Comparison of ENCODE assay signal across 16 cellular contexts in the genomic region with DNA sequence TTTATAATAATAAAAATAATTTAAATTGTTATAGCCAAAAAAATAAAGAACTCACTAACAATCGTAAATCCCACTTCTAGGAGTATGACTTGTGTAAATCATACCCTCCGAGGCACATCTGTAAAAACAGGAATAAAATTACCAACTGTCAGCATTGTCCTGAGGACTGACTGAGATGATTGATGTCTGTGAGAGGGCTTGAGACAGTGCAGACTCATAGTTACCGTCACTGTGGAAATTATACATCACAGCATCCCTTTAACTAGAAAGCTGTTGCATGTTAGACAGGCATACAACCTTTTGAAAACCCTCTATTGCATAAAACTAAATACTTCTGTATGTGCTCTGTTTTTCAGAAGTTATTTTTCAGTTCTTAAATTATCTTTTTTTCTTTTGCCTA. TPM values are rescaled to one million over a fixed set of nuclear protein-coding genes. Genes with fewer than 3 reads are reported as not detected.
DNase-seq lines count a peak whose midpoint lies in the region; ATAC-seq and TF ChIP-seq lines count a peak whose summit lies in the region.
"Had no signal": no experiment of that assay in that cellular context is flagged by ENCODE, and none has a peak within 500 bp of the region (broad histone marks: within the 10 kb centered on the region; RNA-seq: fewer than 3 reads in every experiment).

No MANE protein-coding gene starts in this region.

- peaks cover 6% of the 10 kb centered on the region for H3K4me1 Mint-ChIP-seq in activated naive CD4-positive, alpha-beta T cell treated with anti-CD3 and anti-CD28 coated beads, Interleukin-2, amount 10 ng/mL, durations not matched to agents 7 days and 5 days

- H3K27me3 ChIP-seq in adipocyte (replicated peaks; ENCODE audit: control insufficient read depth, insufficient read depth, low read length) (no peaks in the 10 kb centered on the region), uterus (no peaks in the 10 kb centered on the region)
- H3K27me3 ChIP-seq: BLaER1 treated with 17β-estradiol and CSF1 and Interleukin-3, amounts not matched to agents 10 nM and 100 nM; left lung; spleen had no signal

- no peaks in the 10 kb centered on the region for H3K36me3 Mint-ChIP-seq in activated naive CD4-positive, alpha-beta T cell treated with anti-CD3 and anti-CD28 coated beads, Interleukin-2, amount 50 U/mL, for 72 hours
- H3K36me3 Mint-ChIP-seq in activated naive CD4-positive, alpha-beta T cell treated with anti-CD3 and anti-CD28 coated beads, Interleukin-2, amount 10 ng/mL, durations not matched to agents 7 days and 5 days = peaks cover 2% of the 10 kb centered on the region
- H3K36me3 Mint-ChIP-seq: T-cell had no signal

- CTCF ChIA-PET in activated naive CD4-positive, alpha-beta T cell treated with anti-CD3 and anti-CD28 coated beads, Interleukin-2, amount 10 ng/mL, durations not matched to agents 7 days and 5 days (lab: Charles Lee) = interaction anchor here (0.6 kb wide), 1 partner anchor 155 kb away, joined by 3 read pairs; no protein-coding TSS in a partner anchor

- peak overlapping the region; percentile 3 for H3K9ac ChIP-seq in adipocyte (ENCODE audit: low read length)
- H3K9ac ChIP-seq: BLaER1 treated with 17β-estradiol and CSF1 and Interleukin-3, amounts not matched to agents 10 nM and 100 nM had no signal

- no peak overlapping the region for H3K27ac Mint-ChIP-seq in activated naive CD4-positive, alpha-beta T cell treated with anti-CD3 and anti-CD28 coated beads, Interleukin-2, amount 50 U/mL, for 72 hours
- no peak overlapping the region for H3K27ac Mint-ChIP-seq in activated naive CD4-positive, alpha-beta T cell treated with anti-CD3 and anti-CD28 coated beads, Interleukin-2, amount 10 ng/mL, durations not matched to agents 7 days and 5 days
- H3K27ac Mint-ChIP-seq: T-cell had no signal

- peak; percentile 21 for DNase-seq in NCI-H510A treated with DMSO at 0.1 percent for 48 hours (lab: John Stamatoyannopoulos, UW)
- no peak for DNase-seq in NCI-H510A (lab: John Stamatoyannopoulos, UW)
- DNase-seq in activated naive CD4-positive, alpha-beta T cell treated with anti-CD3 and anti-CD28 coated beads, Interleukin-2, amount 50 U/mL, for 72 hours (ENCODE audit: low spot score in 2 of 2) = no peak
- no peak for DNase-seq in activated naive CD4-positive, alpha-beta T cell treated with anti-CD3 and anti-CD28 coated beads, Interleukin-2, amount 10 ng/mL, durations not matched to agents 7 days and 5 days
- DNase-seq in adipocyte (ENCODE audit: low read depth) = no peak
- DNase-seq in uterus = no peak
- DNase-seq in ureter (ENCODE audit: low spot score) = no peak
- DNase-seq in anterior cingulate cortex (lab: John Stamatoyannopoulos, UW) = no peak
- DNase-seq: erythroblast; Kasumi-1; left lung; NK-92 treated with Interleukin-12 subunit alpha and Interleukin-12 subunit beta, amount 100 ng/mL, for 24 hours; spleen; T-cell had no signal

- TF ChIP-seq POLR2A in uterus (IDR thresholded peaks at IDR 0.05) = no peak

- H3K4me1 ChIP-seq in adipocyte (ENCODE audit: control insufficient read depth, insufficient read depth, low read length) (no peaks in the 10 kb centered on the region), uterus (no peaks in the 10 kb centered on the region)

- no peak overlapping the region for H3K4me3 ChIP-seq in adipocyte (ENCODE audit: low read length)
- no peak overlapping the region for H3K4me3 ChIP-seq in uterus
- H3K4me3 ChIP-seq: BLaER1 treated with 17β-estradiol and CSF1 and Interleukin-3, amounts not matched to agents 10 nM and 100 nM; left lung; spleen had no signal

- H3K27ac ChIP-seq in uterus = peak overlapping the region; percentile 43 to 50
- H3K27ac ChIP-seq: BLaER1 treated with 17β-estradiol and CSF1 and Interleukin-3, amounts not matched to agents 10 nM and 100 nM; left lung; spleen; VCaP had no signal

- H3K36me3 ChIP-seq in adipocyte (ENCODE audit: control insufficient read depth, insufficient read depth, low read length, severe bottlenecking) (no peaks in the 10 kb centered on the region), uterus (no peaks in the 10 kb centered on the region)
- H3K36me3 ChIP-seq: left lung, spleen had no signal

- H3K9me3 Mint-ChIP-seq in activated naive CD4-positive, alpha-beta T cell treated with anti-CD3 and anti-CD28 coated beads, Interleukin-2, amount 50 U/mL, for 72 hours = no peaks in the 10 kb centered on the region
- peaks cover 2% of the 10 kb centered on the region for H3K9me3 Mint-ChIP-seq in activated naive CD4-positive, alpha-beta T cell treated with anti-CD3 and anti-CD28 coated beads, Interleukin-2, amount 10 ng/mL, durations not matched to agents 7 days and 5 days
- H3K9me3 Mint-ChIP-seq: T-cell had no signal

- no peaks in the 10 kb centered on the region for H3K27me3 Mint-ChIP-seq in activated naive CD4-positive, alpha-beta T cell treated with anti-CD3 and anti-CD28 coated beads, Interleukin-2, amount 10 ng/mL, durations not matched to agents 7 days and 5 days
- H3K27me3 Mint-ChIP-seq: T-cell had no signal

- no peak overlapping the region for H3K4me3 Mint-ChIP-seq in activated naive CD4-positive, alpha-beta T cell treated with anti-CD3 and anti-CD28 coated beads, Interleukin-2, amount 10 ng/mL, durations not matched to agents 7 days and 5 days
- H3K4me3 Mint-ChIP-seq: T-cell had no signal

- no peak for TF ChIP-seq CTCF in uterus (IDR thresholded peaks at IDR 0.05)

- peak; percentile 76 to 88 for ATAC-seq in activated naive CD4-positive, alpha-beta T cell treated with anti-CD3 and anti-CD28 coated beads, Interleukin-2, amount 50 U/mL, for 72 hours
- ATAC-seq: left lung, T-cell had no signal

- H3K9me3 ChIP-seq in adipocyte (ENCODE audit: control insufficient read depth, low read length) (no peaks in the 10 kb centered on the region), uterus (no peaks in the 10 kb centered on the region)
- H3K9me3 ChIP-seq: BLaER1 treated with 17β-estradiol and CSF1 and Interleukin-3, amounts not matched to agents 10 nM and 100 nM; left lung; spleen had no signal

- intact Hi-C loops in uterus (cut with DNase I; ENCODE audit: low total_unique reads) = no loop called here

RNA-seq across cellular contexts. Expression of gene RBPJ, which starts 13.8 kb away (rescaled TPM):
- 100 to 1,000 TPM; 175 to 356 TPM for total RNA-seq in activated naive CD4-positive, alpha-beta T cell treated with anti-CD3 and anti-CD28 coated beads, Interleukin-2, amount 50 U/mL, for 72 hours
- total RNA-seq in uterus (100 to 1,000 TPM in 2 of 4 donors, 10 to 100 TPM in 2; 42.9 to 238 (median 75.2) TPM), ureter (73.3 TPM)
